Comparison of ENCODE assay signal across 10 cellular contexts in the genomic region with DNA sequence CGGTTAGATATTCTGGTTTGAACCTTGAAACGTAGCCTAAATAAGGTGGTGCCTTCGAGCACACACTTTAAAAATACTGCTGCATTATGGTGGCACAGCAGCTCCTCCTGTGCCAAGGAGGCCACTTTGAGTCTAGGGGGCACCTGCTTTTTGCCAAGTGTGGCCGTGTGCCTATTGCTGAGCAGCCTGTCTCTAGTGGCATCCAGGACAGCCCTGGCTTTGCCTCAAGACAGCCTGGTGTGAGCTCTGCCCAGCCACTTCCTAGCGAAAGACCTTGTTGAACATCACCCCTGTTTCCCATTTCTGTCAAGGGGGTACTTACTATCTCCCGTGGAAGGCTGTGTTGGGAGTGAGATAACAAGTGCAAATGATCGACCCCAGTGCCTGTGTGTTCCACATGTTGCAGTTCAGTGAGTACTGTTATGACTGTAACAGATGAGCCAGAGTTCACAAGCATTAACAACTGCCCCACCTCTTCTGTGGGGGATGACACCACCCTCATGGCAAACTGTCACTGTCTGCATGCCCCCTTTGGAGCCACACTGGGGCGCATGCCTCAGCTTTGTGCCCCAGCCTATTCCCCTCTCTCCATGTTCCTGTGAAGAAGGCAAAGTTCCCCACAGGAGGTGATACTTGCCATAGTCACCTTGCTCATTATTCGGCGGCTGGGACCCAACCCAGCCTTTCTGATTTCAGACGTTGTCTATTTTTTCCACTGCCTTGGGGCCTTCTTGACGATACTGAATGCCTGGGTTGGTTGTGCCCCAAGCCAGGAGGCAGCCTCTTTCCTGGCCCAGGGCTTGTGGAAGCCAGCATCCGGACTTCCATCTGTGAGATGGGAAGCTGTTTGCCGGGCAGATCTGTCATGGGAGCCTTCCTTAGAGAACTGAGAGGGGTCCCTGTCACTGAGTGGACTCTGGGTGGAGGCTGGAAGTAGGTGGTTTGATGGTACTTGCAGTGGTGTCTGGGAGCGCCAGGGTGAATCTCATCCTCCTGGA. TPM values are rescaled to one million over a fixed set of nuclear protein-coding genes. Genes with fewer than 3 reads are reported as not detected.
DNase-seq lines count a peak whose midpoint lies in the region; ATAC-seq and TF ChIP-seq lines count a peak whose summit lies in the region.
"Had no signal": no experiment of that assay in that cellular context is flagged by ENCODE, and none has a peak within 500 bp of the region (broad histone marks: within the 10 kb centered on the region; RNA-seq: fewer than 3 reads in every experiment).

No MANE protein-coding gene starts in this region.

- H3K9me3 Mint-ChIP-seq in CD14-positive monocyte (peaks cover 0 to 4% (median 0%) of the 10 kb centered on the region in 7 donors), memory B cell (no peaks in the 10 kb centered on the region)
- H3K9me3 Mint-ChIP-seq in activated CD8-positive, alpha-beta T cell treated with anti-CD3 and anti-CD28 coated beads for 36 hours, result no peaks in the 10 kb centered on the region

- 50 to 85% methylated on average over 5 of the region's 15 CpGs for WGBS in gastroesophageal sphincter (ENCODE audit: low coverage in 1 of 2), 2 donors

- H3K4me1 Mint-ChIP-seq in CD14-positive monocyte (peaks cover 58% of the 10 kb centered on the region), memory B cell (peaks cover 53% of the 10 kb centered on the region)
- peaks cover 77% of the 10 kb centered on the region for H3K4me1 Mint-ChIP-seq in activated CD8-positive, alpha-beta T cell treated with anti-CD3 and anti-CD28 coated beads for 36 hours (ENCODE audit: low read depth)

- H3K36me3 Mint-ChIP-seq in CD14-positive monocyte (peaks cover 16% of the 10 kb centered on the region in 2 donors), memory B cell (no peaks in the 10 kb centered on the region)
- peaks cover 40% of the 10 kb centered on the region for H3K36me3 Mint-ChIP-seq in activated CD8-positive, alpha-beta T cell treated with anti-CD3 and anti-CD28 coated beads for 36 hours (ENCODE audit: low read depth)

- H3K27ac ChIP-seq in caudate nucleus (ENCODE audit: low read depth, low read length) (no peak overlapping the region), gastroesophageal sphincter (no peak overlapping the region)
- H3K27ac ChIP-seq: body of pancreas had no signal

- H3K4me3 Mint-ChIP-seq in CD14-positive monocyte, result no peak overlapping the region
- H3K4me3 Mint-ChIP-seq in activated CD8-positive, alpha-beta T cell treated with anti-CD3 and anti-CD28 coated beads for 36 hours, result no peak overlapping the region
- H3K4me3 Mint-ChIP-seq in memory B cell, result no peak overlapping the region

- H3K27me3 Mint-ChIP-seq in CD14-positive monocyte (ENCODE audit: low read depth in 3 of 3) (peaks cover 0 to 2% (median 1%) of the 10 kb centered on the region in 3 donors), memory B cell (no peaks in the 10 kb centered on the region)
- no peaks in the 10 kb centered on the region for H3K27me3 Mint-ChIP-seq in activated CD8-positive, alpha-beta T cell treated with anti-CD3 and anti-CD28 coated beads for 36 hours

- H3K4me3 ChIP-seq in gastroesophageal sphincter, result no peak overlapping the region
- H3K4me3 ChIP-seq: body of pancreas had no signal

- CTCF ChIA-PET in activated CD8-positive, alpha-beta T cell treated with anti-CD3 and anti-CD28 coated beads for 36 hours (lab: Charles Lee), result interaction anchor here (0.8 to 2.1 kb wide), 9 partner anchors 13 to 79 kb away, joined by 3 to 12 read pairs (median 3); no protein-coding TSS in a partner anchor

- no peak for TF ChIP-seq POLR2A in gastroesophageal sphincter (IDR thresholded peaks at IDR 0.05)

- H3K27ac Mint-ChIP-seq in CD14-positive monocyte (peak overlapping the region in 4 of 7 donors; percentile 7 to 81 (median 68)), memory B cell (peak overlapping the region; percentile 60)
- H3K27ac Mint-ChIP-seq in activated CD8-positive, alpha-beta T cell treated with anti-CD3 and anti-CD28 coated beads for 36 hours, result peak overlapping the region; percentile 62

- POLR2A ChIA-PET in activated CD8-positive, alpha-beta T cell treated with anti-CD3 and anti-CD28 coated beads for 36 hours (lab: Charles Lee), result interaction anchor here (0.6 to 2.5 kb wide), 12 partner anchors 9 to 252 kb away, joined by 3 to 11 read pairs (median 4); a partner anchor contains a TSS

- H3K36me3 ChIP-seq in gastroesophageal sphincter, result no peaks in the 10 kb centered on the region

- intact Hi-C loops in CD14-positive monocyte (cut with micrococcal nuclease), result loop anchor here in 1 of 2 donors (5.0 kb wide), 1 partner anchor 34 kb away; no protein-coding TSS in a partner anchor
- intact Hi-C loops in activated CD8-positive, alpha-beta T cell treated with anti-CD3 and anti-CD28 coated beads for 36 hours (cut with micrococcal nuclease), result no loop called here

- no peaks in the 10 kb centered on the region for H3K9me3 ChIP-seq in gastroesophageal sphincter
- H3K9me3 ChIP-seq: body of pancreas, Caco-2 had no signal

- peaks cover 0 to 53% (median 16%) of the 10 kb centered on the region in 3 donors for H3K4me1 ChIP-seq in gastroesophageal sphincter

- no peaks in the 10 kb centered on the region for H3K27me3 ChIP-seq in gastroesophageal sphincter
- H3K27me3 ChIP-seq: body of pancreas had no signal

- peak; percentile 75 for ATAC-seq in activated CD8-positive, alpha-beta T cell treated with anti-CD3 and anti-CD28 coated beads for 36 hours
- ATAC-seq in memory B cell (ENCODE audit: low read depth) (peak; percentile 18), HG03139 (IDR thresholded peaks at IDR 0.05; ENCODE audit: unreplicated experiment) (no peak), gastroesophageal sphincter (no peak)
- ATAC-seq: body of pancreas had no signal

- DNase-seq in CD14-positive monocyte (ENCODE audit: low spot score) (no peak), GM20000 (ENCODE audit: low spot score) (peak; percentile 46), memory B cell (ENCODE audit: low spot score in 2 of 2) (no peak), caudate nucleus (lab: John Stamatoyannopoulos, UW) (no peak), NCI-H748 treated with DMSO at 0.1 percent for 48 hours (lab: John Stamatoyannopoulos, UW) (no peak)
- peak; percentile 73 for DNase-seq in activated CD8-positive, alpha-beta T cell treated with anti-CD3 and anti-CD28 coated beads for 36 hours
- DNase-seq: body of pancreas, Caco-2 had no signal

- TF ChIP-seq EP300 in gastroesophageal sphincter (IDR thresholded peaks at IDR 0.05), result no peak

- TF ChIP-seq CTCF in CD14-positive monocyte (IDR thresholded peaks at IDR 0.05) (no peak), GM20000 (IDR thresholded peaks at IDR 0.05; ENCODE audit: extremely low read depth, missing control alignments) (no peak), gastroesophageal sphincter (IDR thresholded peaks at IDR 0.05) (no peak)
- no peak for TF ChIP-seq CTCF in activated CD8-positive, alpha-beta T cell treated with anti-CD3 and anti-CD28 coated beads for 36 hours (IDR thresholded peaks at IDR 0.05)

RNA-seq across cellular contexts. Expression of a gene that starts 5.4 kb away (rescaled TPM):
- polyA plus RNA-seq in CD14-positive monocyte, result 1 to 10 TPM; 8.0 to 8.7 TPM
- 100 to 1,000 TPM; 132 to 136 TPM for total RNA-seq in activated CD8-positive, alpha-beta T cell treated with anti-CD3 and anti-CD28 coated beads for 36 hours
- total RNA-seq in gastroesophageal sphincter, result 10 to 100 TPM; 30.9 to 69.0 (median 36.6) TPM

Comparison
In these comparisons a context has a peak if more than half of its experiments do, and no peak if none do; other contexts are left out.
1. DNase-seq: peak in GM20000 (single experiment) and activated CD8-positive, alpha-beta T cell treated with anti-CD3 and anti-CD28 coated beads for 36 hours (single experiment); none in CD14-positive monocyte (single experiment), memory B cell (0 of 2), caudate nucleus (0 of 61) and NCI-H748 treated with DMSO at 0.1 percent for 48 hours (single experiment).
2. ATAC-seq: peak in activated CD8-positive, alpha-beta T cell treated with anti-CD3 and anti-CD28 coated beads for 36 hours (single experiment) and memory B cell (single experiment); none in HG03139 (single experiment) and gastroesophageal sphincter (single experiment).
3. Peak in every context shown above with its lines, with median percentiles within 50 percentile points of each other: H3K27ac Mint-ChIP-seq.